ENCODE assay signal across 7 cellular contexts in genomic region chrX:34300871-34301270, GRCh38.
DNase-seq lines count a peak whose midpoint lies in the region; ATAC-seq, FAIRE-seq and TF ChIP-seq lines count a peak whose summit lies in the region.

No MANE protein-coding gene starts in this region.

- H3F3A ChIP-seq in OCI-LY1 (ENCODE audit: insufficient read depth, low read length): no peaks in the 10 kb centered on the region

- H3K9ac ChIP-seq in DND-41 (ENCODE audit: low read depth, low read length): no peak overlapping the region
- no peak overlapping the region for H3K9ac ChIP-seq in OCI-LY1 (ENCODE audit: low read length)

- peak; percentile 16 for DNase-seq in DND-41
- peak; percentile 35 to 53 for DNase-seq in erythroblast (lab: John Stamatoyannopoulos, UW)
- peak in 2 of 6 donors; percentile 19 to 28 for DNase-seq in pancreas
- DNase-seq in NCI-H2227 treated with DMSO at 0.1 percent for 48 hours (lab: John Stamatoyannopoulos, UW): no peak
- DNase-seq in effector CD8-positive, alpha-beta T cell (lab: John Stamatoyannopoulos, UW): no peak

- no peak for TF ChIP-seq POLR2A in erythroblast (IDR thresholded peaks at IDR 0.05; ENCODE audit: low read length)

- H3K36me3 ChIP-seq in DND-41 (ENCODE audit: insufficient read depth, low read length) (no peaks in the 10 kb centered on the region), OCI-LY1 (ENCODE audit: insufficient read depth, low read length) (no peaks in the 10 kb centered on the region), pancreas (no peaks in the 10 kb centered on the region)

- H3K9me3 ChIP-seq in DND-41 (ENCODE audit: insufficient read depth, low read length, severe bottlenecking) (no peaks in the 10 kb centered on the region), OCI-LY1 (ENCODE audit: low read length) (no peaks in the 10 kb centered on the region), pancreas (no peaks in the 10 kb centered on the region)

- peak; percentile 60 for TF ChIP-seq CTCF in DND-41 (IDR thresholded peaks at IDR 0.05; ENCODE audit: borderline replicate concordance, extremely low read depth, low read length, poor library complexity, severe bottlenecking)
- TF ChIP-seq CTCF in OCI-LY1 (IDR thresholded peaks at IDR 0.05; ENCODE audit: low read length): peak; percentile 61
- TF ChIP-seq CTCF in pancreas (IDR thresholded peaks at IDR 0.05): peak; percentile 17 to 48 (median 41)

- WGBS in pancreas, 2 donors: 0 to 3% methylated on average over 1 of the region's 1 CpG

- H3K9me2 ChIP-seq in OCI-LY1 (ENCODE audit: low read depth, low read length): no peaks in the 10 kb centered on the region

- H3K4me1 ChIP-seq in DND-41 (ENCODE audit: insufficient read depth, low read length): no peaks in the 10 kb centered on the region
- no peaks in the 10 kb centered on the region for H3K4me1 ChIP-seq in OCI-LY1 (ENCODE audit: insufficient read depth, low read length, severe bottlenecking)
- H3K4me1 ChIP-seq in pancreas: no peaks in the 10 kb centered on the region

- H4K20me1 ChIP-seq in DND-41 (ENCODE audit: insufficient read depth, low read length) (no peaks in the 10 kb centered on the region), OCI-LY1 (ENCODE audit: insufficient read depth, low read length) (no peaks in the 10 kb centered on the region)

- intact Hi-C loops in pancreas (cut with DNase I): no loop called here

- no peaks in the 10 kb centered on the region for H3K27me3 ChIP-seq in DND-41 (ENCODE audit: insufficient read depth, low read length, poor library complexity)
- no peaks in the 10 kb centered on the region for H3K27me3 ChIP-seq in OCI-LY1 (ENCODE audit: insufficient read depth, low read length)
- H3K27me3 ChIP-seq in pancreas: peaks cover 0 to 26% (median 0%) of the 10 kb centered on the region in 4 donors

- FAIRE-seq in pancreas (lab: Jason Lieb, UNC): peak; percentile 92

- no peak overlapping the region for H3K27ac ChIP-seq in DND-41 (ENCODE audit: low read length)
- no peak overlapping the region for H3K27ac ChIP-seq in OCI-LY1 (ENCODE audit: low read depth, low read length, poor library complexity, severe bottlenecking)
- H3K27ac ChIP-seq in pancreas: no peak overlapping the region

- H2AFZ ChIP-seq in DND-41 (ENCODE audit: low read depth, low read length) (no peak overlapping the region), OCI-LY1 (ENCODE audit: low read length) (no peak overlapping the region)

- H3K79me2 ChIP-seq in DND-41 (ENCODE audit: insufficient read depth, low read length): no peaks in the 10 kb centered on the region
- no peaks in the 10 kb centered on the region for H3K79me2 ChIP-seq in OCI-LY1 (ENCODE audit: insufficient read depth, low read length)

- H3K4me3 ChIP-seq in DND-41 (ENCODE audit: low read depth in 1 of 2, low read length in 2 of 2) (no peak overlapping the region), OCI-LY1 (ENCODE audit: low read depth, low read length, poor library complexity, severe bottlenecking) (no peak overlapping the region), pancreas (no peak overlapping the region)

- no peak overlapping the region for H3K4me2 ChIP-seq in DND-41 (ENCODE audit: insufficient read depth, low read length)
- H3K4me2 ChIP-seq in OCI-LY1 (ENCODE audit: low read length): no peak overlapping the region

- ATAC-seq in DND-41 (ENCODE audit: insufficient read depth, low read depth): no peak
- ATAC-seq in GM21723 (IDR thresholded peaks at IDR 0.05; ENCODE audit: unreplicated experiment): peak; percentile 75
- peak in 2 of 4 donors; percentile 44 to 47 for ATAC-seq in pancreas

Comparison
In these comparisons a context has a peak if more than half of its experiments do, and no peak if none do; other contexts are left out.
1. DNase-seq: peak in DND-41 (single experiment) and erythroblast (2 of 2); none in NCI-H2227 treated with DMSO at 0.1 percent for 48 hours (single experiment) and effector CD8-positive, alpha-beta T cell (single experiment).
2. Peak in every context shown above with its lines, with median percentiles within 50 percentile points of each other: CTCF ChIP-seq.